ENCODE assay signal across 18 cellular contexts in genomic region chrX:49120104-49120503, GRCh38. TPM values are rescaled to one million over a fixed set of nuclear protein-coding genes. Genes with fewer than 3 reads are reported as not detected.
DNase-seq lines count a peak whose midpoint lies in the region; ATAC-seq and TF ChIP-seq lines count a peak whose summit lies in the region.
"Had no signal": no experiment of that assay in that cellular context is flagged by ENCODE, and none has a peak within 500 bp of the region (broad histone marks: within the 10 kb centered on the region; RNA-seq: fewer than 3 reads in every experiment).

No MANE protein-coding gene starts in this region.

- no peak overlapping the region for H3K9ac ChIP-seq in OCI-LY3 (ENCODE audit: low read length)

- peaks cover 14% of the 10 kb centered on the region for H3K79me2 ChIP-seq in OCI-LY3 (ENCODE audit: low read length)

- H3K9me3 ChIP-seq in CD4-positive, CD25-positive, alpha-beta regulatory T cell (ENCODE audit: control insufficient read depth in 2 of 2, low read length in 2 of 2): no peaks in the 10 kb centered on the region
- H3K9me3 ChIP-seq in OCI-LY3 (ENCODE audit: insufficient read depth, low read length): no peaks in the 10 kb centered on the region
- H3K9me3 ChIP-seq: heart left ventricle had no signal

- H3K4me3 ChIP-seq in CD4-positive, CD25-positive, alpha-beta regulatory T cell (ENCODE audit: low read depth, low read length): no peak overlapping the region
- no peak overlapping the region for H3K4me3 ChIP-seq in OCI-LY3 (ENCODE audit: low read length)
- H3K4me3 ChIP-seq: dorsolateral prefrontal cortex, heart left ventricle, upper lobe of left lung had no signal

- no peaks in the 10 kb centered on the region for H4K20me1 ChIP-seq in OCI-LY3 (ENCODE audit: insufficient read depth, low read length)

- peaks cover 24% of the 10 kb centered on the region for H3K4me1 ChIP-seq in CD4-positive, CD25-positive, alpha-beta regulatory T cell (ENCODE audit: control insufficient read depth, insufficient read depth, low read length, poor library complexity, severe bottlenecking)
- H3K4me1 ChIP-seq in OCI-LY3 (ENCODE audit: low read length): peaks cover 9% of the 10 kb centered on the region

- ATAC-seq in CD4-positive, CD25-positive, alpha-beta regulatory T cell (ENCODE audit: low read depth in 2 of 2): no peak
- no peak for ATAC-seq in GM21528 (IDR thresholded peaks at IDR 0.05; ENCODE audit: low FRiP score, unreplicated experiment)
- ATAC-seq: heart left ventricle; stimulated activated naive CD8-positive, alpha-beta T cell treated with anti-CD3 and anti-CD28 coated beads, Interleukin-15, Interleukin-2, amounts not matched to agents 100 U/mL and 50 U/mL, for 24 hours had no signal

- peaks cover 18% of the 10 kb centered on the region for H3K36me3 ChIP-seq in CD4-positive, CD25-positive, alpha-beta regulatory T cell (ENCODE audit: control insufficient read depth, insufficient read depth, low read length)
- H3K36me3 ChIP-seq in OCI-LY3 (replicated peaks; ENCODE audit: low read depth, low read length): no peaks in the 10 kb centered on the region
- H3K36me3 ChIP-seq: brain microvascular endothelial cell had no signal

- H3K27ac Mint-ChIP-seq in CD4-positive, CD25-positive, alpha-beta regulatory T cell: peak overlapping the region in 2 of 3 donors; percentile 78 to 85
- H3K27ac Mint-ChIP-seq: nephron progenitor cell had no signal

- no peak overlapping the region for H2AFZ ChIP-seq in OCI-LY3 (ENCODE audit: low read depth, low read length)

- peaks cover 0 to 56% (median 16%) of the 10 kb centered on the region in 4 donors for H3K4me1 Mint-ChIP-seq in CD4-positive, CD25-positive, alpha-beta regulatory T cell

- H3K27me3 ChIP-seq in CD4-positive, CD25-positive, alpha-beta regulatory T cell (ENCODE audit: control insufficient read depth, insufficient read depth, low read length): no peaks in the 10 kb centered on the region
- H3K27me3 ChIP-seq in OCI-LY3 (ENCODE audit: low read depth, low read length): no peaks in the 10 kb centered on the region
- H3K27me3 ChIP-seq: brain microvascular endothelial cell, heart left ventricle, upper lobe of left lung had no signal

- peaks cover 0 to 3% (median 0%) of the 10 kb centered on the region in 7 donors for H3K9me3 Mint-ChIP-seq in CD4-positive, CD25-positive, alpha-beta regulatory T cell

- no peaks in the 10 kb centered on the region for H3K27me3 Mint-ChIP-seq in CD4-positive, CD25-positive, alpha-beta regulatory T cell

- no peak for DNase-seq in CD4-positive, CD25-positive, alpha-beta regulatory T cell
- peak; percentile 8 for DNase-seq in DMS114 treated with DMSO at 0.1 percent for 48 hours (lab: John Stamatoyannopoulos, UW; ENCODE audit: unreplicated experiment)
- peak; percentile 20 for DNase-seq in dermis blood vessel endothelial cell
- DNase-seq in islet precursor cell: no peak
- DNase-seq in A172 (ENCODE audit: low spot score): no peak
- DNase-seq in NCI-H128 (lab: John Stamatoyannopoulos, UW; ENCODE audit: unreplicated experiment): no peak
- DNase-seq: activated gamma-delta T cell; brain microvascular endothelial cell; dorsolateral prefrontal cortex; heart left ventricle; mesenchymal stem cell; NCI-H446 treated with DMSO at 0.1 percent for 48 hours; nephron progenitor cell; stimulated activated naive CD8-positive, alpha-beta T cell treated with anti-CD3 and anti-CD28 coated beads, Interleukin-15, Interleukin-2, amounts not matched to agents 100 U/mL and 50 U/mL, for 24 hours; upper lobe of left lung had no signal

- peaks cover 22% of the 10 kb centered on the region for H3K36me3 Mint-ChIP-seq in CD4-positive, CD25-positive, alpha-beta regulatory T cell

- H3K4me2 ChIP-seq in OCI-LY3 (ENCODE audit: low read length): no peak overlapping the region

- H3K4me3 Mint-ChIP-seq in CD4-positive, CD25-positive, alpha-beta regulatory T cell: peak overlapping the region; percentile 19 to 43 (median 35)

- peak; percentile 23 for TF ChIP-seq CTCF in OCI-LY3 (IDR thresholded peaks at IDR 0.05; ENCODE audit: low read depth, low read length)

- no peak overlapping the region for H3K27ac ChIP-seq in CD4-positive, CD25-positive, alpha-beta regulatory T cell (ENCODE audit: insufficient read depth, low read length, poor library complexity, severe bottlenecking)
- no peak overlapping the region for H3K27ac ChIP-seq in OCI-LY3 (ENCODE audit: low read length)
- H3K27ac ChIP-seq: brain microvascular endothelial cell, C4-2B, dorsolateral prefrontal cortex, heart left ventricle, upper lobe of left lung had no signal

RNA-seq across cellular contexts. Expression of gene GPKOW, which starts 3.4 kb away (rescaled TPM):
- 17.4 TPM for total RNA-seq in CD4-positive, CD25-positive, alpha-beta regulatory T cell
- polyA plus RNA-seq in CD4-positive, CD25-positive, alpha-beta regulatory T cell: 10 to 100 TPM; 34.9 to 43.0 (median 37.7) TPM
- 24.5 and 27.2 TPM in 2 replicates for total RNA-seq in dermis blood vessel endothelial cell
- 41.9 and 42.4 TPM in 2 replicates for total RNA-seq in A172 (2014; rRNA removed; shearing (Covaris generic))

RNA-seq across cellular contexts. Expression of gene WDR45, which starts 40.4 kb away (rescaled TPM):
- total RNA-seq in CD4-positive, CD25-positive, alpha-beta regulatory T cell: 85.6 TPM
- polyA plus RNA-seq in CD4-positive, CD25-positive, alpha-beta regulatory T cell: 10 to 100 TPM; 62.8 to 72.1 (median 68.2) TPM
- total RNA-seq in dermis blood vessel endothelial cell: 26.2 and 27.9 TPM in 2 replicates
- total RNA-seq in A172 (2014; rRNA removed; shearing (Covaris generic)): 47.5 and 64.6 TPM in 2 replicates

RNA-seq across cellular contexts. Expression of gene MAGIX, which starts 42.5 kb away (rescaled TPM):
- total RNA-seq in CD4-positive, CD25-positive, alpha-beta regulatory T cell: 0.57 TPM
- polyA plus RNA-seq in CD4-positive, CD25-positive, alpha-beta regulatory T cell: 1 to 10 TPM in 1 of 4 donors, under 1 TPM in 3; 0.49 to 1.0 (median 0.62) TPM
- 0.68 and 0.84 TPM in 2 replicates for total RNA-seq in dermis blood vessel endothelial cell
- total RNA-seq in A172 (2014; rRNA removed; shearing (Covaris generic)): 0.36 and 1.8 TPM in 2 replicates

RNA-seq across cellular contexts. Expression of gene PRAF2, which starts 46.3 kb away (rescaled TPM):
- total RNA-seq in CD4-positive, CD25-positive, alpha-beta regulatory T cell: 20.4 TPM
- 10 to 100 TPM; 40.6 to 49.4 (median 44.0) TPM for polyA plus RNA-seq in CD4-positive, CD25-positive, alpha-beta regulatory T cell
- total RNA-seq in dermis blood vessel endothelial cell: 2.7 and 5.5 TPM in 2 replicates
- 11.7 and 12.6 TPM in 2 replicates for total RNA-seq in A172 (2014; rRNA removed; shearing (Covaris generic))

RNA-seq across cellular contexts. Expression of gene PLP2, which starts 51.6 kb away (rescaled TPM):
- total RNA-seq in CD4-positive, CD25-positive, alpha-beta regulatory T cell: 141 TPM
- 100 to 1,000 TPM; 222 to 354 (median 242) TPM for polyA plus RNA-seq in CD4-positive, CD25-positive, alpha-beta regulatory T cell
- 2.6 and 13.1 TPM in 2 replicates for total RNA-seq in dermis blood vessel endothelial cell
- 70.3 and 80.8 TPM in 2 replicates for total RNA-seq in A172 (2014; rRNA removed; shearing (Covaris generic))

Comparison
In these comparisons a context has a peak if more than half of its experiments do, and no peak if none do; other contexts are left out.
1. DNase-seq: peak in DMS114 treated with DMSO at 0.1 percent for 48 hours (single experiment) and dermis blood vessel endothelial cell (single experiment); none in CD4-positive, CD25-positive, alpha-beta regulatory T cell (0 of 3), islet precursor cell (single experiment), A172 (single experiment) and NCI-H128 (single experiment).